ENCODE assay signal across 11 cellular contexts in the genomic region with DNA sequence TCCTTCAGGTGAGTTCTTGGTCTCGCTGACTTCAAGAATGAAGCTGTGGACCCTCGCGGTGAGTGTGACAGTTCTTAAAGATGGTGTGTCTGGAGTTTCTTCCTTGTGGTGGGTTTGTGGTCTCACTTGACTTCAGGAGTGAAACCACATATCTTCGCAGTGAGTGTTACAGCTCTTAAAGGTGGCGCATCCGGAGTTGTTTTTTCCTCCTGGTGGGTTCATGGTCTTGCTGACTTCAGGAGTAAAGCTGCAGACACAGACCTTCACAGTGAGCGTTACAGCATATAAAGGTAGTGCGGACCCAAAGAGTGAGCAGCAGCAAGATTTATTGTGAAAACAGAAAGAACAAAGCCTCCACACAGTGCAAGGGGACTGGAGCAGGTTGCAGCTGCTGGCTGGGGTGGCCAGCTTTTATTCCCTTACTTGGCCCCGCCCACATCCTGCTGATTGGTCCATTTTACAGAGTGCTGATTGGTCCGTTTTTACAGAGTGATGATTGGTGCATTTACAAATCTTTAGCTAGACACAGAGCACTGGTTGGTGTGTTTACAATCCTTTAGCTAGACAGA. TPM values are rescaled to one million over a fixed set of nuclear protein-coding genes. Genes with fewer than 3 reads are reported as not detected.
DNase-seq lines count a peak whose midpoint lies in the region; ATAC-seq, FAIRE-seq and TF ChIP-seq lines count a peak whose summit lies in the region.
"Not testable (repeated sequence)": the region's sequence is repeated elsewhere in the genome, so short reads cannot be mapped to it uniquely, and the experiment has no call there.
"Had no signal": no experiment of that assay in that cellular context is flagged by ENCODE, and none has a peak within 500 bp of the region (broad histone marks: within the 10 kb centered on the region; RNA-seq: fewer than 3 reads in every experiment).

No MANE protein-coding gene starts in this region.

- H3K4me3 Mint-ChIP-seq in activated T-cell treated with anti-CD3 and anti-CD28 coated beads, Interleukin-2, amount 50 U/mL, for 24 hours = peak overlapping the region; percentile 63
- peak overlapping the region in 6 of 8 donors; percentile 38 to 77 (median 60) for H3K4me3 Mint-ChIP-seq in naive B cell

- not testable (repeated sequence) for DNase-seq in GM12891 (ENCODE audit: insufficient read length, low spot score)
- peak; percentile 86 for DNase-seq in OCI-M1 (lab: John Stamatoyannopoulos, UW)
- DNase-seq in activated CD4-positive, alpha-beta T cell treated with anti-CD3 and anti-CD28 coated beads for 4 hours = peak; percentile 25 to 41
- DNase-seq in activated T-cell treated with anti-CD3 and anti-CD28 coated beads, Interleukin-2, amount 50 U/mL, for 24 hours = peak; percentile 75
- DNase-seq in activated naive CD4-positive, alpha-beta T cell treated with anti-CD3 and anti-CD28 coated beads, Interleukin-2, amount 50 U/mL, for 72 hours (ENCODE audit: low spot score in 2 of 2) = peak; percentile 55 to 62
- peak; percentile 3 for DNase-seq in naive B cell
- peak; percentile 27 for DNase-seq in stimulated activated CD8-positive, alpha-beta memory T cell treated with anti-CD3 and anti-CD28 coated beads, Interleukin-12 subunit alpha, Interleukin-12 subunit beta, amount 100 ng/mL, for 1 hour (ENCODE audit: low read depth)

- not testable (repeated sequence) for H3K27me3 Mint-ChIP-seq in activated T-cell treated with anti-CD3 and anti-CD28 coated beads, Interleukin-2, amount 50 U/mL, for 24 hours
- peaks cover 4 to 13% (median 7%) of the 10 kb centered on the region in 3 donors for H3K27me3 Mint-ChIP-seq in naive B cell

- peak; percentile 72 for FAIRE-seq in GM12891 (lab: Jason Lieb, UNC)

- ATAC-seq in activated naive CD4-positive, alpha-beta T cell treated with anti-CD3 and anti-CD28 coated beads, Interleukin-2, amount 50 U/mL, for 72 hours = peak; percentile 70 to 78
- peak; percentile 20 to 25 for ATAC-seq in naive B cell (ENCODE audit: low read depth in 2 of 2)

- not testable (repeated sequence) for H3K36me3 Mint-ChIP-seq in activated T-cell treated with anti-CD3 and anti-CD28 coated beads, Interleukin-2, amount 50 U/mL, for 24 hours (ENCODE audit: low read depth); naive B cell
- peaks cover 5 to 19% of the 10 kb centered on the region in 2 donors for H3K36me3 Mint-ChIP-seq in activated naive CD4-positive, alpha-beta T cell treated with anti-CD3 and anti-CD28 coated beads, Interleukin-2, amount 50 U/mL, for 72 hours

- peak; percentile 73 for TF ChIP-seq POLR2A in GM12891 (IDR thresholded peaks at IDR 0.05; ENCODE audit: low read depth, low read length)

- not testable (repeated sequence) for H3K9me3 Mint-ChIP-seq in activated T-cell treated with anti-CD3 and anti-CD28 coated beads, Interleukin-2, amount 50 U/mL, for 24 hours; activated naive CD4-positive, alpha-beta T cell treated with anti-CD3 and anti-CD28 coated beads, Interleukin-2, amount 50 U/mL, for 72 hours; naive B cell

- peaks cover 68% of the 10 kb centered on the region for H3K4me1 Mint-ChIP-seq in activated T-cell treated with anti-CD3 and anti-CD28 coated beads, Interleukin-2, amount 50 U/mL, for 24 hours (ENCODE audit: low read depth)
- H3K4me1 Mint-ChIP-seq in naive B cell = peaks cover 21 to 40% (median 27%) of the 10 kb centered on the region in 3 donors

- H3K27ac Mint-ChIP-seq in activated T-cell treated with anti-CD3 and anti-CD28 coated beads, Interleukin-2, amount 50 U/mL, for 24 hours = peak overlapping the region; percentile 86
- peak overlapping the region; percentile 18 to 66 for H3K27ac Mint-ChIP-seq in activated naive CD4-positive, alpha-beta T cell treated with anti-CD3 and anti-CD28 coated beads, Interleukin-2, amount 50 U/mL, for 72 hours
- H3K27ac Mint-ChIP-seq in naive B cell = peak overlapping the region in 1 of 6 donors; percentile 20

TF ChIP-seq in GM12891, 5 proteins besides CTCF, POLR2A, EP300 and RAD21:
- TF ChIP-seq POU2F2 (IDR thresholded peaks at IDR 0.05; ENCODE audit: low read depth, low read length) (0 out of 2 replicates have a peak, but pooled peaks have one; percentile 29), POLR2AphosphoS5 (IDR thresholded peaks at IDR 0.05; ENCODE audit: low read depth, low read length) (0 out of 2 replicates have a peak, but pooled peaks have one; percentile 40)
TF ChIP-seq in GM12891: peak in this region for 2; not testable (repeated sequence) for 3.

RNA-seq across cellular contexts. Expression of a gene that starts 8.9 kb away (rescaled TPM):
- polyA plus RNA-seq in GM12891 (2012; ENCODE audit: low read depth, missing spikeins) = 8.1 TPM
- 10 to 100 TPM; 22.5 to 22.8 TPM for total RNA-seq in activated naive CD4-positive, alpha-beta T cell treated with anti-CD3 and anti-CD28 coated beads, Interleukin-2, amount 50 U/mL, for 72 hours
- 1 to 10 TPM; 3.0 to 6.4 (median 4.2) TPM for polyA plus RNA-seq in naive B cell (ENCODE audit: low read depth in 6 of 6)

RNA-seq across cellular contexts. Expression of a gene that starts 48.8 kb away (rescaled TPM):
- 0.15 TPM for polyA plus RNA-seq in GM12891 (2012; ENCODE audit: low read depth, missing spikeins)
- not detected for total RNA-seq in activated naive CD4-positive, alpha-beta T cell treated with anti-CD3 and anti-CD28 coated beads, Interleukin-2, amount 50 U/mL, for 72 hours
- under 1 TPM in 3 of 6 donors, not detected in 3; 0.15 to 0.45 (median 0.16) TPM for polyA plus RNA-seq in naive B cell (ENCODE audit: low read depth in 6 of 6)
- total RNA-seq: omental fat pad; sciatic nerve; T-helper 1 cell treated with Interleukin-12 subunit alpha and Interleukin-12 subunit beta and Interleukin-4 antibody, amounts not matched to agents 30 ng/mL and 1 ng/mL, for 36 hours; ureter had no signal
